Comparison of ENCODE assay signal across 14 cellular contexts in the genomic region with DNA sequence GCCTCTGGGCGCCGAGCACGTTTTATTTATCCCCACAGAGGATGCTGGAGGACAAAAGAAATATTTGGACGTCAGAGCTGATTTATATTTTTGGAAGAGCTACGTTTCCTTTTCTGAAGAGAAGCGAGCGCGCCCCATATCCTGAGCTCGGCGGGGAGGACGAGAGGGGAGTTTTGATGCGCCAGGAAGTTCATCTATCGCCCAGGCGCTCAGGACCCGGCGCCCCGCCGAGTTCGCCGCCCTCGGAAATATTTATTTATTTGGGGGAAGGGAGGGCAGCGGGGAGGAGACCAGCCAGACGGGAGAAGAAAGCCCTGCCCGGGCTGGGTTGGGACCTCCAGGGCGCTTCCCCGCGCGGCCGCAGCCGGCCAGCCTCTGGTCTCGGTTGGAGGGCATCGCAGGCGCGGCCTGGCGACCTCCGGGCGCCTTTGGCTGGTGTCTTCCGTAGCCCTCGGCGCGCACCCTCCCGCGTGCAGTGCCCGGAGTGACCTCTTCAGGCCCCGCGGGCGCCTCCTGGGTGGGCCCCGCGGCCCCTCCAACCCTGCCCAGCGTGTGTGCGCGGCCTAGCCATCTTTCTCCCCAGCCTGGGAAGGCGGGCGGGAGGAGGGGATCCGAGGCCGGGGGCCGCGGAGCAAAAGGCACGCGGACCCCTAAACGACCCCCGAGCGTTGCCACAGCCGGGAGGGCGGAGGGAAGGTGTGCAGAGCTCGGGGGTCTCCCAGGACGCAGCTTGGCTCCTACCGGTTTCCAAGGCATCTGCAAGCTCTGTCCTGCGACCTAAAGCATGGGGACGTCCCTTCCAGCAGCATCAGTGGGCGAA. TPM values are rescaled to one million over a fixed set of nuclear protein-coding genes. Genes with fewer than 3 reads are reported as not detected.
DNase-seq lines count a peak whose midpoint lies in the region; ATAC-seq, FAIRE-seq and TF ChIP-seq lines count a peak whose summit lies in the region.
"Had no signal": no experiment of that assay in that cellular context is flagged by ENCODE, and none has a peak within 500 bp of the region (broad histone marks: within the 10 kb centered on the region; RNA-seq: fewer than 3 reads in every experiment).

No MANE protein-coding gene starts in this region.

- SMC1A ChIA-PET in GM12878 (lab: Charles Lee; ENCODE audit: uncharacterized antibody, unreplicated experiment) = interaction anchor here (1.1 kb wide), 1 partner anchor 793 kb away, joined by 3 read pairs; no protein-coding TSS in a partner anchor

- no peak for TF ChIP-seq EP300 in GM12878 (IDR thresholded peaks at IDR 0.05; ENCODE audit: borderline replicate concordance in 1 of 2, control insufficient read depth in 1 of 2, low read depth in 2 of 2, low read length in 2 of 2)

- POLR2A ChIA-PET in GM12878 (lab: Charles Lee) = interaction anchor here (0.6 kb wide), 1 partner anchor 583 kb away, joined by 4 read pairs; no protein-coding TSS in a partner anchor

- 32% methylated on average over 62 of the region's 71 CpGs for WGBS in GM12878 (ENCODE audit: insufficient coverage, insufficient replicate concordance, low lambda C conversion rate, missing lambda C conversion rate)
- 2 to 5% (median 4%) methylated on average over 60 to 71 of the region's 71 CpGs for WGBS in psoas muscle, 3 donors
- WGBS in spleen, 5 donors = 3 to 6% (median 4%) methylated on average over 33 to 71 of the region's 71 CpGs

- no peaks in the 10 kb centered on the region for H3K79me2 ChIP-seq in GM12878 (ENCODE audit: control insufficient read depth, insufficient read depth, low read length)

- no peak for ATAC-seq in GM12878
- ATAC-seq in psoas muscle = no peak
- no peak for ATAC-seq in HG02938 (IDR thresholded peaks at IDR 0.05; ENCODE audit: unreplicated experiment)

- H4K20me1 ChIP-seq in GM12878 (ENCODE audit: control insufficient read depth, insufficient read depth) = no peaks in the 10 kb centered on the region; the same call in none of the 2 replicates

- TF ChIP-seq POLR2A in GM12878 (IDR thresholded peaks at IDR 0.05; ENCODE audit: low read depth, low read length) = no peak
- no peak for TF ChIP-seq POLR2A in spleen (IDR thresholded peaks at IDR 0.05)

- H2AFZ ChIP-seq in GM12878 (ENCODE audit: control insufficient read depth, low read depth, low read length) = no peak overlapping the region

- in situ Hi-C loops in GM13977 (cut with MboI; ENCODE audit: low pct_unique_long_range_greater_than_20kb, low sequenced_read_pairs, unreplicated experiment) = loop anchor here (10.0 to 25.0 kb wide), 2 partner anchors 589 to 797 kb away; no protein-coding TSS in a partner anchor
- in situ Hi-C loops in GM12878 (cut with MboI) = loop anchor here (5.0 kb wide), 1 partner anchor 587 kb away; no protein-coding TSS in a partner anchor

- H3K27me3 ChIP-seq in GM12878 (replicated peaks in 1 of 2; ENCODE audit: control insufficient read depth in 2 of 2, insufficient read depth in 2 of 2, low read length in 1 of 2) (peaks cover 30 to 40% of the 10 kb centered on the region in 2 experiments), iPS-20b (ENCODE audit: insufficient read depth, low read length) (peaks cover 100% of the 10 kb centered on the region), psoas muscle (ENCODE audit: insufficient read depth in 3 of 3, low read length in 2 of 3) (peaks cover 4 to 99% (median 48%) of the 10 kb centered on the region in 3 donors), spleen (replicated peaks in 1 of 7) (peaks cover 22 to 100% (median 100%) of the 10 kb centered on the region in 7 donors)

- H3K4me1 ChIP-seq in GM12878 (ENCODE audit: control insufficient read depth, insufficient read depth, low read length) (no peaks in the 10 kb centered on the region), iPS-20b (ENCODE audit: insufficient read depth, low read length) (no peaks in the 10 kb centered on the region), psoas muscle (peaks cover 15% of the 10 kb centered on the region), spleen (peaks cover 23 to 85% (median 65%) of the 10 kb centered on the region in 6 donors)

- H3K4me3 ChIP-seq in GM12878 (no peak overlapping the region), iPS-20b (ENCODE audit: low read length) (peak overlapping the region; percentile 55; the same call in 1 of the 2 replicates), psoas muscle (peak overlapping the region; percentile 15), spleen (peak overlapping the region in 3 of 8 donors; percentile 5 to 16 (median 13))

- CTCF ChIA-PET in GM12878 (lab: Yijun Ruan, JAX) = interaction anchor here (1.5 kb wide), 1 partner anchor 662 kb away, joined by 4 read pairs; no protein-coding TSS in a partner anchor

- no peak for TF ChIP-seq CTCF in GM13977 (IDR thresholded peaks at IDR 0.05; ENCODE audit: extremely low read depth, insufficient read depth, missing control alignments)
- no peak for TF ChIP-seq CTCF in GM12878 (IDR thresholded peaks at IDR 0.05 in 2 of 3, conservative IDR thresholded peaks at IDR 0.05 in 1 of 3; ENCODE audit: control insufficient read depth in 2 of 3, extremely low read depth in 1 of 3, insufficient read depth in 1 of 3, low read depth in 3 of 3, low read length in 3 of 3)
- no peak for TF ChIP-seq CTCF in psoas muscle (IDR thresholded peaks at IDR 0.05)
- no peak for TF ChIP-seq CTCF in spleen (IDR thresholded peaks at IDR 0.05 in 8 of 11, conservative IDR thresholded peaks at IDR 0.05 in 3 of 11)

- H3K27ac ChIP-seq in GM12878 (ENCODE audit: control insufficient read depth, insufficient read depth) (no peak overlapping the region), iPS-20b (ENCODE audit: low read length) (no peak overlapping the region), psoas muscle (no peak overlapping the region), spleen (no peak overlapping the region)
- H3K27ac ChIP-seq: ascending aorta had no signal

- H3K36me3 ChIP-seq in GM12878 (ENCODE audit: control insufficient read depth in 2 of 2, insufficient read depth in 2 of 2, low read length in 1 of 2) (no peaks in the 10 kb centered on the region), iPS-20b (ENCODE audit: insufficient read depth, low read depth, low read length) (no peaks in the 10 kb centered on the region), psoas muscle (ENCODE audit: insufficient read depth in 1 of 2, low read depth in 1 of 2) (no peaks in the 10 kb centered on the region), spleen (no peaks in the 10 kb centered on the region)
- H3K36me3 ChIP-seq: ascending aorta had no signal

- H3K9me3 ChIP-seq in GM12878 (replicated peaks; ENCODE audit: control insufficient read depth, insufficient read depth, low read length) (no peaks in the 10 kb centered on the region), iPS-20b (ENCODE audit: insufficient read depth, low read depth, low read length) (peaks cover 5% of the 10 kb centered on the region; the same call in 1 of the 2 replicates), psoas muscle (no peaks in the 10 kb centered on the region), spleen (no peaks in the 10 kb centered on the region)
- H3K9me3 ChIP-seq: ascending aorta had no signal

- RAD21 ChIA-PET in GM12878 (lab: Charles Lee; ENCODE audit: unreplicated experiment) = no interaction called here

- no peak for TF ChIP-seq RAD21 in GM12878 (IDR thresholded peaks at IDR 0.05; ENCODE audit: insufficient read depth, low read depth, low read length)

- BruUV-seq in GM12878 (replicated peaks; lab: Mats Ljungman, UMichigan) = no TSS peak

- FAIRE-seq in GM12878 (lab: Jason Lieb, UNC) = no peak

- H3K9ac ChIP-seq in GM12878 (ENCODE audit: control insufficient read depth, insufficient read depth, low read length) (no peak overlapping the region), iPS-20b (ENCODE audit: low read depth, low read length) (no peak overlapping the region)

- H3K4me2 ChIP-seq in GM12878 (ENCODE audit: control insufficient read depth, insufficient read depth) = no peak overlapping the region

- intact Hi-C loops in GM12878 (cut with micrococcal nuclease; ENCODE audit: unreplicated experiment) (loop anchor here (2.0 to 5.0 kb wide), 2 partner anchors 587 to 662 kb away; no protein-coding TSS in a partner anchor), psoas muscle (cut with DNase I) (loop anchor here (5.0 to 10.0 kb wide), 4 partner anchors 67 to 792 kb away; no protein-coding TSS in a partner anchor), spleen (cut with DNase I; ENCODE audit: low total_unique reads) (loop anchor here (5.0 kb wide), 1 partner anchor 587 kb away; no protein-coding TSS in a partner anchor)

- peak; percentile 29 for DNase-seq in GM13977 (ENCODE audit: low spot score)
- DNase-seq in GM12878 (ENCODE audit: low read depth, low spot score) = no peak
- no peak for DNase-seq in psoas muscle
- DNase-seq in stimulated activated naive CD4-positive, alpha-beta T cell treated with Interleukin-2 at 50 U/mL for 16 hours (lab: John Stamatoyannopoulos, UW) = no peak
- DNase-seq in spleen = no peak
- no peak for DNase-seq in NCI-H1092 treated with DMSO at 0.1 percent for 48 hours (lab: John Stamatoyannopoulos, UW)
- DNase-seq: DMS153; effector CD8-positive, alpha-beta T cell; NCI-H2029 treated with DMSO at 0.1 percent for 48 hours; T-helper 9 cell had no signal

TF ChIP-seq in GM12878, 131 proteins besides CTCF, POLR2A, EP300 and RAD21:
- TF ChIP-seq SUZ12 (IDR thresholded peaks at IDR 0.05; ENCODE audit: unreplicated experiment) (peak; percentile 83), TCF3 (IDR thresholded peaks at IDR 0.05; ENCODE audit: borderline replicate concordance, insufficient read depth, low read depth, low read length) (no peak)

RNA-seq across cellular contexts. Expression of a gene that starts 5.4 kb away (rescaled TPM):
- total RNA-seq in GM12878 (2013; cell fraction: nucleolus; rRNA removed) = not detected in 2 replicates
- not detected in 2 replicates for total RNA-seq in GM12878 (2014; rRNA removed)
- not detected in 2 replicates for total RNA-seq in GM12878 (2014; rRNA removed; fragmentation: Illumina TruSeq; extraction: Trizol)
- not detected in 2 replicates for total RNA-seq in GM12878 (2021)
- not detected for polyA plus RNA-seq in GM12878 (2011; ENCODE audit: low read depth)
- polyA plus RNA-seq in GM12878 (2011; rRNA removed) = not detected in 2 replicates
- polyA plus RNA-seq in GM12878 (2011; cell fraction: cytosol; rRNA removed) = not detected in 2 replicates
- polyA plus RNA-seq in GM12878 (2011; cell fraction: nucleus; rRNA removed) = not detected in 2 replicates
- polyA plus RNA-seq in GM12878 (2012) = not detected in 2 replicates
- not detected in 2 replicates for polyA plus RNA-seq in GM12878 (2014; fragmentation: Illumina TruSeq; extraction: Trizol)
- not detected for polyA plus RNA-seq in GM12878 (2014; fragmentation: Nextera tagmentation; extraction: Ambion mirVana)
- not detected in 2 replicates for polyA plus RNA-seq in GM12878 (2014; rRNA removed)
- not detected for polyA plus RNA-seq in GM12878 (2016; fragmentation: Nextera tagmentation; extraction: Ambion mirVana)
- polyA minus RNA-seq in GM12878 (2011; rRNA and poly(A)+ RNA removed) = not detected in 2 replicates
- 1.7 TPM in 1 of 2 replicates, not detected in the other for polyA minus RNA-seq in GM12878 (2011; cell fraction: cytosol; rRNA and poly(A)+ RNA removed)
- polyA minus RNA-seq in GM12878 (2011; cell fraction: nucleus; rRNA and poly(A)+ RNA removed) = not detected in 2 replicates
- total RNA-seq in psoas muscle = under 1 TPM; 0.12 to 0.54 (median 0.28) TPM
- under 1 TPM; 0.07 to 0.42 (median 0.17) TPM for polyA plus RNA-seq in psoas muscle
- total RNA-seq in spleen = not detected
- polyA plus RNA-seq in spleen = not detected
- total RNA-seq: activated T-helper 2 cell treated with anti-CD3 and anti-CD28 coated beads, Interferon-gamma antibody, Interleukin-2, Interleukin-4, amounts not matched to agents 10 μg/mL and 5 μg/mL and 100 μg/mL, durations not matched to agents 14 hours and 24 hours and 36 hours had no signal
